9 cellular contexts compared by ENCODE assay signal in genomic region chr14:34833545-34834523, GRCh38. TPM values are rescaled to one million over a fixed set of nuclear protein-coding genes. Genes with fewer than 3 reads are reported as not detected.
DNase-seq lines count a peak whose midpoint lies in the region; ATAC-seq and TF ChIP-seq lines count a peak whose summit lies in the region.
"Had no signal": no experiment of that assay in that cellular context is flagged by ENCODE, and none has a peak within 500 bp of the region (broad histone marks: within the 10 kb centered on the region; RNA-seq: fewer than 3 reads in every experiment).

No MANE protein-coding gene starts in this region.

- no peak overlapping the region for H3K4ac ChIP-seq in IMR-90 (ENCODE audit: low read depth, low read length)

- CTCF ChIA-PET in IMR-90 (lab: Yijun Ruan, JAX), result no interaction called here

- intact Hi-C loops in IMR-90 (cut with micrococcal nuclease) (no loop called here), natural killer cell (cut with micrococcal nuclease) (loop anchor here (1.0 to 2.0 kb wide), 2 partner anchors 23 to 39 kb away; no protein-coding TSS in a partner anchor)

- peak overlapping the region; percentile 36; the same call in 1 of the 2 replicates for H3K18ac ChIP-seq in IMR-90 (ENCODE audit: low read depth, low read length)

- peaks cover 23 to 62% of the 10 kb centered on the region in 2 experiments for H3K79me1 ChIP-seq in IMR-90 (ENCODE audit: low read depth in 1 of 2, low read length in 2 of 2)

- no peak overlapping the region for H2AK5ac ChIP-seq in IMR-90 (ENCODE audit: low read depth, low read length)

- H3K9me1 ChIP-seq in IMR-90 (ENCODE audit: insufficient read depth, low read length), result 0 out of 2 replicates have a peak, but pooled peaks cover 2% of the 10 kb centered on the region

- DNase-seq in GM12865 (ENCODE audit: low read depth) (peak; percentile 26), IMR-90 (no peak), natural killer cell (no peak), NCI-H2029 (lab: John Stamatoyannopoulos, UW) (no peak), SHP77 treated with DMSO at 0.1 percent for 48 hours (lab: John Stamatoyannopoulos, UW) (no peak)
- DNase-seq in activated naive CD8-positive, alpha-beta T cell treated with anti-CD3 and anti-CD28 coated beads, Interleukin-2, amount 10 ng/mL, durations not matched to agents 7 days and 5 days, result no peak
- DNase-seq in stimulated activated CD4-positive, alpha-beta T cell treated with anti-CD3 and anti-CD28 coated beads, Interleukin-2, amount 100 ng/mL, for 24 hours, result no peak
- DNase-seq: NCI-H2081 had no signal

- H3K4me1 ChIP-seq in IMR-90 (ENCODE audit: control insufficient read depth, insufficient read depth, low read length), result peaks cover 2% of the 10 kb centered on the region; the same call in 1 of the 2 replicates

- peak overlapping the region; percentile 72 for H3K27ac Mint-ChIP-seq in activated naive CD8-positive, alpha-beta T cell treated with anti-CD3 and anti-CD28 coated beads, Interleukin-2, amount 10 ng/mL, durations not matched to agents 7 days and 5 days
- peak overlapping the region; percentile 95 to 98 for H3K27ac Mint-ChIP-seq in natural killer cell

- peaks cover 15% of the 10 kb centered on the region for H3K36me3 Mint-ChIP-seq in activated naive CD8-positive, alpha-beta T cell treated with anti-CD3 and anti-CD28 coated beads, Interleukin-2, amount 10 ng/mL, durations not matched to agents 7 days and 5 days
- H3K36me3 Mint-ChIP-seq in natural killer cell, result no peaks in the 10 kb centered on the region

- no peak overlapping the region; the same call in 1 of the 2 replicates for H3K23ac ChIP-seq in IMR-90 (ENCODE audit: low read depth, low read length)

- H3K4me2 ChIP-seq in IMR-90 (ENCODE audit: low read depth, low read length), result no peak overlapping the region

- H2BK20ac ChIP-seq in IMR-90 (ENCODE audit: low read depth, low read length), result no peak overlapping the region

- TF ChIP-seq CTCF in GM12865 (IDR thresholded peaks at IDR 0.05; ENCODE audit: insufficient read depth, low read depth, low read length, missing control alignments) (no peak), IMR-90 (conservative IDR thresholded peaks at IDR 0.05; ENCODE audit: low read depth, low read length) (no peak), natural killer cell (IDR thresholded peaks at IDR 0.05) (no peak)

- H3K9me3 ChIP-seq in IMR-90 (ENCODE audit: control insufficient read depth, insufficient read depth, low read length), result no peaks in the 10 kb centered on the region

- no peak overlapping the region for H4K8ac ChIP-seq in IMR-90 (ENCODE audit: low read depth in 2 of 2, low read length in 2 of 2)

- H2AK9ac ChIP-seq in IMR-90 (replicated peaks; ENCODE audit: low read depth, low read length, poor library complexity), result no peak overlapping the region

- in situ Hi-C loops in IMR-90 (cut with MboI; ENCODE audit: low sequenced_read_pairs), result no loop called here

- POLR2A ChIA-PET in IMR-90 (lab: Charles Lee; ENCODE audit: unreplicated experiment), result no interaction called here
- POLR2A ChIA-PET in activated naive CD8-positive, alpha-beta T cell treated with anti-CD3 and anti-CD28 coated beads, Interleukin-2, amount 10 ng/mL, durations not matched to agents 7 days and 5 days (lab: Charles Lee), result interaction anchor here (0.6 to 1.1 kb wide), 3 partner anchors 10 to 354 kb away, joined by 3 to 4 read pairs (median 3); no protein-coding TSS in a partner anchor

- H3K14ac ChIP-seq in IMR-90 (replicated peaks; ENCODE audit: low read depth, low read length), result no peak overlapping the region

- BruUV-seq in IMR-90 (replicated peaks; lab: Mats Ljungman, UMichigan), result no TSS peak

- peaks cover 16% of the 10 kb centered on the region for H3K4me1 Mint-ChIP-seq in activated naive CD8-positive, alpha-beta T cell treated with anti-CD3 and anti-CD28 coated beads, Interleukin-2, amount 10 ng/mL, durations not matched to agents 7 days and 5 days
- peaks cover 47 to 50% of the 10 kb centered on the region in 2 donors for H3K4me1 Mint-ChIP-seq in natural killer cell

- WGBS in IMR-90 (ENCODE audit: extremely low coverage in 2 of 2, insufficient read length in 1 of 2), 2 experiments, result no CpG with 5 or more reads among the region's 2 CpGs

- no peaks in the 10 kb centered on the region for H3K27me3 Mint-ChIP-seq in activated naive CD8-positive, alpha-beta T cell treated with anti-CD3 and anti-CD28 coated beads, Interleukin-2, amount 10 ng/mL, durations not matched to agents 7 days and 5 days
- H3K27me3 Mint-ChIP-seq in natural killer cell (ENCODE audit: low read depth in 2 of 2), result no peaks in the 10 kb centered on the region

- H3K56ac ChIP-seq in IMR-90 (ENCODE audit: extremely low read depth, insufficient read depth, low read length), result no peak overlapping the region

- no peak for TF ChIP-seq RAD21 in IMR-90 (IDR thresholded peaks at IDR 0.05; ENCODE audit: low read length)

- no peak overlapping the region for H4K91ac ChIP-seq in IMR-90 (ENCODE audit: insufficient read depth, low read depth, low read length)

- peak overlapping the region; percentile 7 for H3K4me3 Mint-ChIP-seq in activated naive CD8-positive, alpha-beta T cell treated with anti-CD3 and anti-CD28 coated beads, Interleukin-2, amount 10 ng/mL, durations not matched to agents 7 days and 5 days
- H3K4me3 Mint-ChIP-seq in natural killer cell, result peak overlapping the region; percentile 67

- TF ChIP-seq POLR2A in IMR-90 (IDR thresholded peaks at IDR 0.05; ENCODE audit: low read depth, low read length), result no peak

- no peak overlapping the region for H2AFZ ChIP-seq in IMR-90 (replicated peaks; ENCODE audit: low read length, poor library complexity)

- peaks cover 3% of the 10 kb centered on the region; the same call in 1 of the 2 replicates for H4K20me1 ChIP-seq in IMR-90 (ENCODE audit: insufficient read depth, low read length)

- H4K5ac ChIP-seq in IMR-90 (ENCODE audit: low read depth, low read length), result peak overlapping the region; percentile 69; the same call in 1 of the 2 replicates

- ATAC-seq in IMR-90 (ENCODE audit: low read depth), result no peak; the same call in 1 of the 2 replicates
- ATAC-seq in activated naive CD8-positive, alpha-beta T cell treated with anti-CD3 and anti-CD28 coated beads, Interleukin-2, amount 10 ng/mL, durations not matched to agents 7 days and 5 days (ENCODE audit: low read depth), result peak; percentile 70
- ATAC-seq in natural killer cell, result peak; percentile 82 to 87 (median 86)
- ATAC-seq: Panc1 had no signal

- no peak overlapping the region for H2BK5ac ChIP-seq in IMR-90 (ENCODE audit: low read depth, low read length, poor library complexity, severe bottlenecking)

- H3K27ac ChIP-seq in IMR-90 (ENCODE audit: insufficient read depth, low read length), result no peak overlapping the region

- no peak overlapping the region for H2BK120ac ChIP-seq in IMR-90 (ENCODE audit: low read depth, low read length)

- H3K9me3 Mint-ChIP-seq in activated naive CD8-positive, alpha-beta T cell treated with anti-CD3 and anti-CD28 coated beads, Interleukin-2, amount 10 ng/mL, durations not matched to agents 7 days and 5 days, result no peaks in the 10 kb centered on the region
- H3K9me3 Mint-ChIP-seq in natural killer cell, result no peaks in the 10 kb centered on the region

- dilution Hi-C loops in IMR-90 (cut with HindIII; ENCODE audit: low sequenced_read_pairs, unreplicated experiment), result no loop called here

- H3K4me3 ChIP-seq in GM12865 (ENCODE audit: low read depth, low read length) (no peak overlapping the region), IMR-90 (ENCODE audit: insufficient read depth, low read depth, low read length) (no peak overlapping the region)

- H3K36me3 ChIP-seq in IMR-90 (ENCODE audit: control insufficient read depth, insufficient read depth, low read length), result 0 out of 2 replicates have a peak, but pooled peaks cover under 1% of the 10 kb centered on the region

- no peak overlapping the region for H3K9ac ChIP-seq in IMR-90 (ENCODE audit: low read depth, low read length)

- H2BK15ac ChIP-seq in IMR-90 (ENCODE audit: low read depth, low read length), result no peak overlapping the region

- H3K27me3 ChIP-seq in IMR-90 (ENCODE audit: control insufficient read depth, insufficient read depth, low read length), result no peaks in the 10 kb centered on the region

TF ChIP-seq in IMR-90, 13 proteins besides CTCF, POLR2A, EP300 and RAD21:
- TF ChIP-seq CEBPB (IDR thresholded peaks at IDR 0.05; ENCODE audit: low read depth, low read length), result peak; percentile 51; the same call in 1 of the 2 replicates
- TF ChIP-seq CHD1 (IDR thresholded peaks at IDR 0.05; ENCODE audit: low read depth, low read length), result no peak

RNA-seq across cellular contexts. Expression of gene BAZ1A, which starts 41.3 kb away (rescaled TPM):
- total RNA-seq in IMR-90 (2012; rRNA removed), result 23.8 and 43.6 TPM in 2 replicates
- polyA plus RNA-seq in IMR-90 (2012; rRNA removed), result 15.3 and 17.1 TPM in 2 replicates
- 2.1 and 2.6 TPM in 2 replicates for polyA plus RNA-seq in IMR-90 (2012; cell fraction: cytosol; rRNA removed)
- 3.1 and 27.1 TPM in 2 replicates for polyA plus RNA-seq in IMR-90 (2012; cell fraction: nucleus; rRNA removed; ENCODE audit: low replicate concordance)
- 10 to 100 TPM; 46.1 to 51.8 TPM for total RNA-seq in activated naive CD8-positive, alpha-beta T cell treated with anti-CD3 and anti-CD28 coated beads, Interleukin-2, amount 10 ng/mL, durations not matched to agents 7 days and 5 days
- 10 to 100 TPM; 54.6 to 89.5 (median 64.6) TPM for total RNA-seq in natural killer cell
